37 cellular contexts compared by ENCODE assay signal in genomic region chr6:22896716-22897115, GRCh38.
"Had no signal": no experiment of that assay in that cellular context is flagged by ENCODE, and none has a peak within 500 bp of the region (broad histone marks: within the 10 kb centered on the region; RNA-seq: fewer than 3 reads in every experiment).

No MANE protein-coding gene starts in this region.

- H3K36me3 Mint-ChIP-seq: activated CD4-positive, alpha-beta memory T cell treated with anti-CD3 and anti-CD28 coated beads for 36 hours; activated CD8-positive, alpha-beta memory T cell treated with anti-CD3 and anti-CD28 coated beads, Interleukin-2, amount 10 ng/mL, durations not matched to agents 7 days and 5 days; activated naive CD4-positive, alpha-beta T cell treated with anti-CD3 and anti-CD28 coated beads, Interleukin-2, amount 50 U/mL, for 24 hours; activated naive CD8-positive, alpha-beta T cell treated with anti-CD3 and anti-CD28 coated beads for 36 hours had no signal

- DNase-seq: activated CD4-positive, alpha-beta memory T cell treated with anti-CD3 and anti-CD28 coated beads for 36 hours; activated CD4-positive, alpha-beta T cell treated with anti-CD3 and anti-CD28 coated beads for 36 hours; activated CD4-positive, alpha-beta T cell treated with anti-CD3 and anti-CD28 coated beads, Interleukin-2, amount 10 ng/mL, durations not matched to agents 24 days and 14 days; activated CD4-positive, CD25-positive, alpha-beta regulatory T cell; activated CD4-positive, CD25-positive, alpha-beta regulatory T cell treated with anti-CD3 and anti-CD28 coated beads, Interleukin-2, amount 50 U/mL, for 72 hours; activated CD8-positive, alpha-beta memory T cell treated with anti-CD3 and anti-CD28 coated beads, Interleukin-2, amount 10 ng/mL, durations not matched to agents 7 days and 5 days; activated CD8-positive, alpha-beta memory T cell treated with anti-CD3 and anti-CD28 coated beads, Interleukin-2, amount 50 U/mL, for 4 hours; activated CD8-positive, alpha-beta T cell treated with anti-CD3 and anti-CD28 coated beads, Interleukin-2, amount 10 ng/mL, durations not matched to agents 7 days and 5 days; activated effector memory CD4-positive, alpha-beta T cell treated with anti-CD3 and anti-CD28 coated beads, Interleukin-2, amount 50 U/mL, for 16 hours; activated naive CD4-positive, alpha-beta T cell treated with anti-CD3 and anti-CD28 coated beads for 36 hours; activated naive CD8-positive, alpha-beta T cell treated with anti-CD3 and anti-CD28 coated beads for 36 hours; activated naive CD8-positive, alpha-beta T cell treated with anti-CD3 and anti-CD28 coated beads, Interleukin-2, amount 50 U/mL, for 24 hours; activated T-cell treated with anti-CD3 and anti-CD28 coated beads, Interleukin-2, amount 50 U/mL, for 1 hour; activated T-cell treated with anti-CD3 and anti-CD28 coated beads, Interleukin-2, amount 50 U/mL, for 48 hours; adrenal gland; amygdala; aorta; body of pancreas; central memory CD4-positive, alpha-beta T cell; cerebellar nuclear complex; colonic mucosa; effector CD8-positive, alpha-beta T cell; foreskin keratinocyte; gastrocnemius medialis; glutamatergic neuron; heart left ventricle; T-helper 1 cell; T-helper 17 cell; T1000; WERI-Rb-1 had no signal

- H3K9me3 ChIP-seq: adrenal gland, body of pancreas, breast epithelium, colonic mucosa, esophagus muscularis mucosa, gastrocnemius medialis, heart left ventricle had no signal

- H3K4me1 ChIP-seq: adrenal gland, body of pancreas, breast epithelium, colonic mucosa, gastrocnemius medialis had no signal

- ATAC-seq: activated CD4-positive, alpha-beta T cell treated with anti-CD3 and anti-CD28 coated beads for 36 hours; activated CD8-positive, alpha-beta memory T cell treated with anti-CD3 and anti-CD28 coated beads, Interleukin-2, amount 10 ng/mL, durations not matched to agents 7 days and 5 days; activated CD8-positive, alpha-beta T cell treated with anti-CD3 and anti-CD28 coated beads, Interleukin-2, amount 10 ng/mL, durations not matched to agents 7 days and 5 days; activated naive CD8-positive, alpha-beta T cell treated with anti-CD3 and anti-CD28 coated beads, Interleukin-2, amount 50 U/mL, for 24 hours; body of pancreas; foreskin keratinocyte; gastrocnemius medialis; heart left ventricle; T-helper 17 cell had no signal

- H3K4me1 Mint-ChIP-seq: activated CD4-positive, alpha-beta T cell treated with anti-CD3 and anti-CD28 coated beads for 36 hours; activated CD4-positive, alpha-beta T cell treated with anti-CD3 and anti-CD28 coated beads, Interleukin-2, amount 10 ng/mL, durations not matched to agents 24 days and 14 days; activated CD8-positive, alpha-beta memory T cell treated with anti-CD3 and anti-CD28 coated beads, Interleukin-2, amount 10 ng/mL, durations not matched to agents 7 days and 5 days; activated naive CD4-positive, alpha-beta T cell treated with anti-CD3 and anti-CD28 coated beads, Interleukin-2, amount 50 U/mL, for 24 hours; activated naive CD8-positive, alpha-beta T cell treated with anti-CD3 and anti-CD28 coated beads for 36 hours; activated naive CD8-positive, alpha-beta T cell treated with anti-CD3 and anti-CD28 coated beads, Interleukin-2, amount 50 U/mL, for 24 hours; T-helper 17 cell had no signal

- H3K4me3 ChIP-seq: adrenal gland, body of pancreas, breast epithelium, cardiac muscle cell, colonic mucosa, esophagus muscularis mucosa, gastrocnemius medialis, heart left ventricle had no signal

- H3K27me3 ChIP-seq: adrenal gland, body of pancreas, breast epithelium, cardiac muscle cell, colonic mucosa, esophagus muscularis mucosa, foreskin keratinocyte, gastrocnemius medialis, heart left ventricle had no signal

- H3K36me3 ChIP-seq: adrenal gland, breast epithelium, cardiac muscle cell, colonic mucosa, esophagus muscularis mucosa, gastrocnemius medialis, heart left ventricle, WERI-Rb-1 had no signal

- H3K27ac ChIP-seq: adrenal gland, body of pancreas, breast epithelium, cardiac muscle cell, colonic mucosa, esophagus muscularis mucosa, foreskin keratinocyte, gastrocnemius medialis, heart left ventricle, WERI-Rb-1 had no signal

- H3K27ac Mint-ChIP-seq: activated CD4-positive, alpha-beta memory T cell treated with anti-CD3 and anti-CD28 coated beads for 36 hours; activated CD4-positive, alpha-beta T cell treated with anti-CD3 and anti-CD28 coated beads for 36 hours; activated CD4-positive, alpha-beta T cell treated with anti-CD3 and anti-CD28 coated beads, Interleukin-2, amount 10 ng/mL, durations not matched to agents 24 days and 14 days; activated CD8-positive, alpha-beta memory T cell treated with anti-CD3 and anti-CD28 coated beads, Interleukin-2, amount 10 ng/mL, durations not matched to agents 7 days and 5 days; activated CD8-positive, alpha-beta T cell treated with anti-CD3 and anti-CD28 coated beads, Interleukin-2, amount 10 ng/mL, durations not matched to agents 7 days and 5 days; activated naive CD4-positive, alpha-beta T cell treated with anti-CD3 and anti-CD28 coated beads for 36 hours; activated naive CD4-positive, alpha-beta T cell treated with anti-CD3 and anti-CD28 coated beads, Interleukin-2, amount 50 U/mL, for 24 hours; activated naive CD8-positive, alpha-beta T cell treated with anti-CD3 and anti-CD28 coated beads for 36 hours; activated naive CD8-positive, alpha-beta T cell treated with anti-CD3 and anti-CD28 coated beads, Interleukin-2, amount 50 U/mL, for 24 hours; activated T-helper 1 cell treated with anti-CD3 and anti-CD28 coated beads, Interleukin-12 subunit alpha, Interleukin-12 subunit beta, Interleukin-2, Interleukin-4 antibody, amounts not matched to agents 30 ng/mL and 10 ng/mL and 1 ng/mL, durations not matched to agents 14 hours and 24 hours and 36 hours; activated T-helper 2 cell treated with anti-CD3 and anti-CD28 coated beads, Interferon-gamma antibody, Interleukin-2, Interleukin-4, amounts not matched to agents 10 μg/mL and 5 μg/mL and 100 μg/mL, durations not matched to agents 14 hours and 24 hours and 36 hours; T-helper 17 cell; T-helper 2 cell treated with Interferon-gamma antibody and Interleukin-4, amounts not matched to agents 5 μg/mL and 100 μg/mL, for 36 hours had no signal

- H3K9me3 Mint-ChIP-seq: activated CD4-positive, alpha-beta memory T cell treated with anti-CD3 and anti-CD28 coated beads for 36 hours; activated CD4-positive, alpha-beta T cell treated with anti-CD3 and anti-CD28 coated beads, Interleukin-2, amount 10 ng/mL, durations not matched to agents 24 days and 14 days; activated naive CD4-positive, alpha-beta T cell treated with anti-CD3 and anti-CD28 coated beads for 36 hours; activated naive CD4-positive, alpha-beta T cell treated with anti-CD3 and anti-CD28 coated beads, Interleukin-2, amount 50 U/mL, for 24 hours; activated naive CD8-positive, alpha-beta T cell treated with anti-CD3 and anti-CD28 coated beads for 36 hours; activated naive CD8-positive, alpha-beta T cell treated with anti-CD3 and anti-CD28 coated beads, Interleukin-2, amount 50 U/mL, for 24 hours; activated T-helper 1 cell treated with anti-CD3 and anti-CD28 coated beads, Interleukin-12 subunit alpha, Interleukin-12 subunit beta, Interleukin-2, Interleukin-4 antibody, amounts not matched to agents 30 ng/mL and 10 ng/mL and 1 ng/mL, durations not matched to agents 14 hours and 24 hours and 36 hours; activated T-helper 2 cell treated with anti-CD3 and anti-CD28 coated beads, Interferon-gamma antibody, Interleukin-2, Interleukin-4, amounts not matched to agents 10 μg/mL and 5 μg/mL and 100 μg/mL, durations not matched to agents 14 hours and 24 hours and 36 hours; T-helper 2 cell treated with Interferon-gamma antibody and Interleukin-4, amounts not matched to agents 5 μg/mL and 100 μg/mL, for 36 hours had no signal

- H3K4me3 Mint-ChIP-seq: activated CD4-positive, alpha-beta memory T cell treated with anti-CD3 and anti-CD28 coated beads for 36 hours; activated CD4-positive, alpha-beta T cell treated with anti-CD3 and anti-CD28 coated beads for 36 hours; activated CD4-positive, alpha-beta T cell treated with anti-CD3 and anti-CD28 coated beads, Interleukin-2, amount 10 ng/mL, durations not matched to agents 24 days and 14 days; activated CD8-positive, alpha-beta memory T cell treated with anti-CD3 and anti-CD28 coated beads, Interleukin-2, amount 10 ng/mL, durations not matched to agents 7 days and 5 days; activated CD8-positive, alpha-beta T cell treated with anti-CD3 and anti-CD28 coated beads, Interleukin-2, amount 10 ng/mL, durations not matched to agents 7 days and 5 days; activated naive CD4-positive, alpha-beta T cell treated with anti-CD3 and anti-CD28 coated beads for 36 hours; activated naive CD4-positive, alpha-beta T cell treated with anti-CD3 and anti-CD28 coated beads, Interleukin-2, amount 50 U/mL, for 24 hours; activated naive CD8-positive, alpha-beta T cell treated with anti-CD3 and anti-CD28 coated beads for 36 hours; activated naive CD8-positive, alpha-beta T cell treated with anti-CD3 and anti-CD28 coated beads, Interleukin-2, amount 50 U/mL, for 24 hours; activated T-helper 1 cell treated with anti-CD3 and anti-CD28 coated beads, Interleukin-12 subunit alpha, Interleukin-12 subunit beta, Interleukin-2, Interleukin-4 antibody, amounts not matched to agents 30 ng/mL and 10 ng/mL and 1 ng/mL, durations not matched to agents 14 hours and 24 hours and 36 hours; T-helper 17 cell; T-helper 2 cell treated with Interferon-gamma antibody and Interleukin-4, amounts not matched to agents 5 μg/mL and 100 μg/mL, for 36 hours had no signal

- H3K27me3 Mint-ChIP-seq: activated CD4-positive, alpha-beta memory T cell treated with anti-CD3 and anti-CD28 coated beads for 36 hours; activated CD4-positive, alpha-beta T cell treated with anti-CD3 and anti-CD28 coated beads for 36 hours; activated CD4-positive, alpha-beta T cell treated with anti-CD3 and anti-CD28 coated beads, Interleukin-2, amount 10 ng/mL, durations not matched to agents 24 days and 14 days; activated CD8-positive, alpha-beta memory T cell treated with anti-CD3 and anti-CD28 coated beads, Interleukin-2, amount 10 ng/mL, durations not matched to agents 7 days and 5 days; activated naive CD4-positive, alpha-beta T cell treated with anti-CD3 and anti-CD28 coated beads, Interleukin-2, amount 50 U/mL, for 24 hours; activated naive CD8-positive, alpha-beta T cell treated with anti-CD3 and anti-CD28 coated beads for 36 hours; activated naive CD8-positive, alpha-beta T cell treated with anti-CD3 and anti-CD28 coated beads, Interleukin-2, amount 50 U/mL, for 24 hours; T-helper 17 cell had no signal
